ENCODE assay signal across 10 cellular contexts in genomic region chr10:21702633-21703111, GRCh38.
DNase-seq lines count a peak whose midpoint lies in the region; ATAC-seq and TF ChIP-seq lines count a peak whose summit lies in the region.
"Had no signal": no experiment of that assay in that cellular context is flagged by ENCODE, and none has a peak within 500 bp of the region (broad histone marks: within the 10 kb centered on the region; RNA-seq: fewer than 3 reads in every experiment).

No MANE protein-coding gene starts in this region.

- TF ChIP-seq CTCF in endodermal cell (conservative IDR thresholded peaks at IDR 0.05), result no peak
- TF ChIP-seq CTCF in hepatocyte (IDR thresholded peaks at IDR 0.05; ENCODE audit: poor library complexity), result no peak
- TF ChIP-seq CTCF in heart right ventricle (IDR thresholded peaks at IDR 0.05), result no peak

- no peak overlapping the region for H3K4me3 ChIP-seq in endodermal cell (ENCODE audit: low read length)
- H3K4me3 ChIP-seq in hepatocyte, result no peak overlapping the region
- H3K4me3 ChIP-seq in heart right ventricle, result no peak overlapping the region
- H3K4me3 ChIP-seq: SJCRH30 had no signal

- no peak overlapping the region for H3K4me3 Mint-ChIP-seq in endodermal cell

- H3K27ac ChIP-seq in endodermal cell (ENCODE audit: low read depth, low read length), result no peak overlapping the region
- no peak overlapping the region for H3K27ac ChIP-seq in hepatocyte
- H3K27ac ChIP-seq in heart right ventricle, result no peak overlapping the region
- H3K27ac ChIP-seq: SJCRH30 had no signal

- peaks cover 31% of the 10 kb centered on the region for H3K9me3 Mint-ChIP-seq in endodermal cell

- no peaks in the 10 kb centered on the region for H3K9me2 ChIP-seq in hepatocyte (replicated peaks; ENCODE audit: insufficient read depth)

- H3K36me3 ChIP-seq in endodermal cell (ENCODE audit: control insufficient read depth, insufficient read depth, low read length), result peaks cover 62% of the 10 kb centered on the region
- H3K36me3 ChIP-seq in hepatocyte (replicated peaks; ENCODE audit: insufficient read depth, low read depth), result no peaks in the 10 kb centered on the region
- peaks cover 0 to 40% (median 0%) of the 10 kb centered on the region in 9 donors for H3K36me3 ChIP-seq in heart right ventricle
- H3K36me3 ChIP-seq: SJCRH30 had no signal

- ATAC-seq in GM18511 (IDR thresholded peaks at IDR 0.05; ENCODE audit: unreplicated experiment), result peak; percentile 87
- peak; percentile 75 for ATAC-seq in GM21576 (IDR thresholded peaks at IDR 0.05; ENCODE audit: unreplicated experiment)
- peak; percentile 62 for ATAC-seq in HG03571 (IDR thresholded peaks at IDR 0.05; ENCODE audit: unreplicated experiment)
- no peak for ATAC-seq in heart right ventricle
- no peak for ATAC-seq in GM18519 (IDR thresholded peaks at IDR 0.05; ENCODE audit: low FRiP score, unreplicated experiment)

- no peak overlapping the region for H3K9ac ChIP-seq in endodermal cell (ENCODE audit: extremely low read depth, low read length, poor library complexity, severe bottlenecking)

- peaks cover 44% of the 10 kb centered on the region for H3K9me3 ChIP-seq in endodermal cell (ENCODE audit: control insufficient read depth, low read length)
- peaks cover 13% of the 10 kb centered on the region for H3K9me3 ChIP-seq in hepatocyte (ENCODE audit: low read depth)
- peaks cover 0 to 33% (median 24%) of the 10 kb centered on the region in 11 donors for H3K9me3 ChIP-seq in heart right ventricle

- H3K27ac Mint-ChIP-seq in endodermal cell, result peak overlapping the region; percentile 12

- peaks cover 82% of the 10 kb centered on the region for H3K79me2 ChIP-seq in hepatocyte

- H2AFZ ChIP-seq in hepatocyte, result no peak overlapping the region

- H4K20me1 ChIP-seq in hepatocyte (ENCODE audit: insufficient read depth, poor library complexity, severe bottlenecking), result peaks cover 9% of the 10 kb centered on the region

- no peaks in the 10 kb centered on the region for H3K4me1 ChIP-seq in endodermal cell (ENCODE audit: control insufficient read depth, insufficient read depth, low read length)
- H3K4me1 ChIP-seq in hepatocyte (ENCODE audit: insufficient read depth), result no peaks in the 10 kb centered on the region
- peaks cover 0 to 13% (median 6%) of the 10 kb centered on the region in 9 donors for H3K4me1 ChIP-seq in heart right ventricle
- H3K4me1 ChIP-seq: SJCRH30 had no signal

- H3K27me3 Mint-ChIP-seq in endodermal cell (ENCODE audit: insufficient read depth), result no peaks in the 10 kb centered on the region

- intact Hi-C loops in heart right ventricle (cut with DNase I), result no loop called here

- DNase-seq in endodermal cell (no peak), hepatocyte (ENCODE audit: low spot score) (no peak), heart right ventricle (no peak), H4 (ENCODE audit: low spot score) (no peak)
- DNase-seq: KG1, SJCRH30 had no signal

- no CpG with 5 or more reads among the region's 2 CpGs for WGBS in endodermal cell (ENCODE audit: insufficient coverage in 1 of 2, insufficient read length in 1 of 2), 2 experiments
- WGBS in hepatocyte (ENCODE audit: low lambda C conversion rate, missing lambda C conversion rate), result 90% methylated on average over 2 of the region's 2 CpGs
- 68 to 75% methylated on average over 2 of the region's 2 CpGs for WGBS in heart right ventricle, 2 donors

- no peaks in the 10 kb centered on the region for H3K27me3 ChIP-seq in endodermal cell (ENCODE audit: control insufficient read depth, insufficient read depth, low read length, poor library complexity, severe bottlenecking)
- H3K27me3 ChIP-seq in hepatocyte, result no peaks in the 10 kb centered on the region
- H3K27me3 ChIP-seq in heart right ventricle, result no peaks in the 10 kb centered on the region
- H3K27me3 ChIP-seq: SJCRH30 had no signal

- peaks cover 61% of the 10 kb centered on the region for H3K36me3 Mint-ChIP-seq in endodermal cell (ENCODE audit: low read depth)

- H3K4me2 ChIP-seq in hepatocyte, result no peak overlapping the region

- peaks cover 10% of the 10 kb centered on the region for H3K4me1 Mint-ChIP-seq in endodermal cell

Comparison
In these comparisons a context has a peak if more than half of its experiments do, and no peak if none do; other contexts are left out.
1. ATAC-seq: peak in GM18511 (single experiment), GM21576 (single experiment) and HG03571 (single experiment); none in heart right ventricle (0 of 8) and GM18519 (single experiment).